ENCODE assay signal across 13 cellular contexts in genomic region chr22:42970029-42970428, GRCh38. TPM values are rescaled to one million over a fixed set of nuclear protein-coding genes. Genes with fewer than 3 reads are reported as not detected.
A peak's percentile ranks its signal among the peaks of the same experiment; 100 is the strongest.
DNase-seq lines count a peak whose midpoint lies in the region; ATAC-seq, FAIRE-seq and TF ChIP-seq lines count a peak whose summit lies in the region.
"Had no signal": no experiment of that assay in that cellular context is flagged by ENCODE, and none has a peak within 500 bp of the region (broad histone marks: within the 10 kb centered on the region; RNA-seq: fewer than 3 reads in every experiment).

No MANE protein-coding gene starts in this region.

- H3K27me3 ChIP-seq in ACC112 (ENCODE audit: insufficient read depth, low read length) (no peaks in the 10 kb centered on the region), mammary epithelial cell (ENCODE audit: insufficient read depth, low read length) (no peaks in the 10 kb centered on the region), left ventricle myocardium inferior (ENCODE audit: low read depth) (no peaks in the 10 kb centered on the region)
- H3K27me3 ChIP-seq: MG63 had no signal

- peak; percentile 45 for ATAC-seq in omental fat pad (ENCODE audit: low FRiP score)
- ATAC-seq in GM18502 (IDR thresholded peaks at IDR 0.05; ENCODE audit: poor library complexity, unreplicated experiment) = no peak

- BruUV-seq in mammary epithelial cell (replicated peaks; lab: Mats Ljungman, UMichigan) = no TSS peak

- peak; percentile 88 for DNase-seq in mammary epithelial cell
- DNase-seq in omental fat pad (ENCODE audit: low spot score) = no peak
- DNase-seq in left ventricle myocardium inferior = no peak
- DNase-seq in amygdala (lab: John Stamatoyannopoulos, UW) = no peak
- DNase-seq in D721Med (ENCODE audit: insufficient read length, low spot score) = no peak
- DNase-seq: activated CD4-positive, alpha-beta T cell treated with anti-CD3 and anti-CD28 coated beads, Interleukin-2, amount 50 U/mL, for 1 hour; NCI-H2171; nucleus accumbens had no signal

- H3K9me3 ChIP-seq in HEK293 (ENCODE audit: control insufficient read depth, insufficient read depth, low read depth, low read length) (no peaks in the 10 kb centered on the region), mammary epithelial cell (replicated peaks; ENCODE audit: insufficient read depth, low read length) (no peaks in the 10 kb centered on the region), left ventricle myocardium inferior (replicated peaks) (no peaks in the 10 kb centered on the region)
- H3K9me3 ChIP-seq: MG63 had no signal

- CTCF ChIA-PET in HEK293 (lab: Yijun Ruan, JAX) (interaction anchor here (0.9 to 1.2 kb wide), 3 partner anchors 10 to 96 kb away, joined by 3 read pairs; no protein-coding TSS in a partner anchor), mammary epithelial cell (lab: Charles Lee; ENCODE audit: low non-redundant PET) (no interaction called here)

- peak overlapping the region; percentile 45 for H3K9ac ChIP-seq in mammary epithelial cell (ENCODE audit: insufficient read depth, low read length)

- whole genome bisulfite sequencing in mammary epithelial cell (ENCODE audit: low coverage, missing lambda C conversion rate) = 52% methylated on average over 5 of the region's 5 CpGs

- dilution Hi-C loops in mammary epithelial cell (cut with HindIII; ENCODE audit: low sequenced_read_pairs) = loop anchor here (5.0 kb wide), 1 partner anchor 48 kb away; no protein-coding TSS in a partner anchor

- no peaks in the 10 kb centered on the region for H4K20me1 ChIP-seq in mammary epithelial cell (ENCODE audit: insufficient read depth, low read length)

- no peaks in the 10 kb centered on the region for H3K36me3 ChIP-seq in ACC112 (ENCODE audit: insufficient read depth, low read length)
- no peaks in the 10 kb centered on the region for H3K36me3 ChIP-seq in HEK293 (ENCODE audit: control insufficient read depth in 2 of 2, insufficient read depth in 1 of 2, low read length in 2 of 2)
- no peaks in the 10 kb centered on the region for H3K36me3 ChIP-seq in mammary epithelial cell (ENCODE audit: insufficient read depth, low read length)
- no peaks in the 10 kb centered on the region for H3K36me3 ChIP-seq in left ventricle myocardium inferior

- no peak overlapping the region for H2AFZ ChIP-seq in ACC112 (ENCODE audit: low read length, unreplicated experiment)
- H2AFZ ChIP-seq in mammary epithelial cell (ENCODE audit: low read depth, low read length) = no peak overlapping the region

- H3K4me2 ChIP-seq in mammary epithelial cell (ENCODE audit: insufficient read depth, low read depth, low read length) = peak overlapping the region; percentile 68

- FAIRE-seq in D721Med (lab: Jason Lieb, UNC) = no peak
- FAIRE-seq: H1 had no signal

- H3K79me2 ChIP-seq in ACC112 (ENCODE audit: control insufficient read depth, insufficient read depth, low read length, unreplicated experiment) (peaks cover 60% of the 10 kb centered on the region), mammary epithelial cell (ENCODE audit: insufficient read depth, low read length) (peaks cover 88% of the 10 kb centered on the region)

- in situ Hi-C loops in mammary epithelial cell (cut with MboI; ENCODE audit: low sequenced_read_pairs in 2 of 2) = no loop called here

- H3K27ac ChIP-seq in ACC112 (ENCODE audit: low read depth, low read length) (peak overlapping the region; percentile 82), HEK293 (ENCODE audit: extremely low read depth, low read depth, low read length) (no peak overlapping the region), mammary epithelial cell (ENCODE audit: insufficient read depth, low read depth, low read length) (peak overlapping the region; percentile 86), left ventricle myocardium inferior (replicated peaks) (no peak overlapping the region)

- H3K4me3 ChIP-seq in ACC112 (ENCODE audit: low read depth, low read length) = no peak overlapping the region
- no peak overlapping the region for H3K4me3 ChIP-seq in HEK293 (ENCODE audit: low read depth, low read length)
- H3K4me3 ChIP-seq in mammary epithelial cell (replicated peaks in 1 of 3; ENCODE audit: insufficient read depth in 1 of 3, low read depth in 2 of 3, low read length in 3 of 3) = no peak overlapping the region
- H3K4me3 ChIP-seq in left ventricle myocardium inferior = no peak overlapping the region

- intact Hi-C loops in mammary epithelial cell (cut with micrococcal nuclease) = no loop called here
- intact Hi-C loops in left ventricle myocardium inferior (cut with micrococcal nuclease) = no loop called here

- TF ChIP-seq CTCF in HEK293 (tag by site-specific recombination; IDR thresholded peaks at IDR 0.05) = no peak
- TF ChIP-seq CTCF in mammary epithelial cell (conservative IDR thresholded peaks at IDR 0.05 in 1 of 2, IDR thresholded peaks at IDR 0.05 in 1 of 2; ENCODE audit: extremely low read depth in 1 of 2, insufficient read depth in 1 of 2, low read depth in 1 of 2, low read length in 2 of 2) = no peak
- no peak for TF ChIP-seq CTCF in omental fat pad (IDR thresholded peaks at IDR 0.05)
- no peak for TF ChIP-seq CTCF in left ventricle myocardium inferior (IDR thresholded peaks at IDR 0.05; ENCODE audit: borderline replicate concordance)
- TF ChIP-seq CTCF in D721Med (IDR thresholded peaks at IDR 0.05; ENCODE audit: insufficient read depth, missing control alignments) = no peak

- H3K4me1 ChIP-seq in ACC112 (ENCODE audit: control insufficient read depth, insufficient read depth, low read length, unreplicated experiment) (peaks cover 11% of the 10 kb centered on the region), HEK293 (ENCODE audit: control insufficient read depth, insufficient read depth, low read length) (peaks cover 11% of the 10 kb centered on the region), mammary epithelial cell (ENCODE audit: insufficient read depth, low read length) (peaks cover 18% of the 10 kb centered on the region), left ventricle myocardium inferior (peaks cover 66% of the 10 kb centered on the region)

- POLR2A ChIA-PET in HEK293 (lab: Yijun Ruan, JAX) = interaction anchor here (0.9 kb wide), 1 partner anchor 45 kb away, joined by 3 read pairs; the partner anchor contains the start of gene PACSIN2

TF ChIP-seq in HEK293, 187 proteins besides CTCF, POLR2A, EP300 and RAD21 (continues in another document):
- TF ChIP-seq ZNF133 (tag by site-specific recombination; IDR thresholded peaks at IDR 0.05) (no peak), ATF2 (tag by site-specific recombination; IDR thresholded peaks at IDR 0.05; ENCODE audit: low read depth) (peak; percentile 61), KLF8 (tag by site-specific recombination; IDR thresholded peaks at IDR 0.05) (peak; percentile 52), ZBTB48 (tag by site-specific recombination; IDR thresholded peaks at IDR 0.05) (0 out of 2 replicates have a peak, but pooled peaks have one; percentile 30), KLF1 (tag by site-specific recombination; IDR thresholded peaks at IDR 0.05) (0 out of 2 replicates have a peak, but pooled peaks have one; percentile 9), TCF7L2 (IDR thresholded peaks at IDR 0.05; ENCODE audit: borderline replicate concordance, low read depth, low read length) (no peak), ZNF2 (tag by site-specific recombination; IDR thresholded peaks at IDR 0.05) (no peak), HIC1 (tag by site-specific recombination; IDR thresholded peaks at IDR 0.05) (peak; percentile 54; the same call in 1 of the 2 replicates), ZNF639 (tag by site-specific recombination; IDR thresholded peaks at IDR 0.05) (0 out of 2 replicates have a peak, but pooled peaks have one; percentile 44), ZNF629 (tag by site-specific recombination; IDR thresholded peaks at IDR 0.05) (peak; percentile 75), ZNF24 (tag by site-specific recombination; IDR thresholded peaks at IDR 0.05) (peak; percentile 43; the same call in 1 of the 2 replicates), ZNF175 (tag by site-specific recombination; IDR thresholded peaks at IDR 0.05) (no peak)

RNA-seq across cellular contexts. Expression of gene PACSIN2, which starts 44.9 kb away (rescaled TPM):
- total RNA-seq in mammary epithelial cell (10 to 100 TPM; 69.8 to 80.0 TPM), omental fat pad (100 to 1,000 TPM in 1 of 4 donors, 10 to 100 TPM in 3; 39.0 to 111 (median 51.3) TPM), left ventricle myocardium inferior (64.8 TPM)
- polyA plus RNA-seq in mammary epithelial cell = 64.2 TPM
- polyA minus RNA-seq in mammary epithelial cell = 37.8 TPM

Comparison
In these comparisons a context has a peak if more than half of its experiments do, and no peak if none do; other contexts are left out.
1. H3K27ac ChIP-seq: peak in ACC112 (single experiment) and mammary epithelial cell (single experiment); none in HEK293 (single experiment) and left ventricle myocardium inferior (single experiment).